In the genomic region with DNA sequence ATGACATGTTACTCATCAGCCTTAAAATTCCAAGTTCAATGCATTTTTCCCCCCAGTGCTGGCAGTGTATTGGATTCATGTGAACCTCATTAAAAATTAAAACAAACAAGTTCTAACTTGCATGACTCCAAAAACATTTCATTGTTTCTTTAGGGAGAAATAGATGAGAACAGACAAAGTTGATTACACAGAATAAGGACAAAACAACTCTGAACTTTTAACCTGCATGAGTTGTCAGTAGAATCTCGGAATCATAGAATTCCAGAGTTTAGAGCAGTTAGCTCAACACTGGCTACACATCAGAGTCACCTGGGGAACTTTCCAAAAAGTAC, we compare ENCODE assay signal across 15 cellular contexts.
DNase-seq lines count a peak whose midpoint lies in the region; ATAC-seq, FAIRE-seq and TF ChIP-seq lines count a peak whose summit lies in the region.
"Had no signal": no experiment of that assay in that cellular context is flagged by ENCODE, and none has a peak within 500 bp of the region (broad histone marks: within the 10 kb centered on the region; RNA-seq: fewer than 3 reads in every experiment).

No MANE protein-coding gene starts in this region.

- H3K9me3 ChIP-seq in astrocyte (ENCODE audit: insufficient read depth, low read depth, low read length) = no peaks in the 10 kb centered on the region

- H3K27ac Mint-ChIP-seq in astrocyte (ENCODE audit: unreplicated experiment) = no peak overlapping the region
- H3K27ac Mint-ChIP-seq in T-helper 2 cell treated with Interferon-gamma antibody and Interleukin-4, amounts not matched to agents 5 μg/mL and 100 μg/mL, for 36 hours = no peak overlapping the region
- H3K27ac Mint-ChIP-seq: natural killer cell treated with Interleukin-12 subunit alpha and Interleukin-12 subunit beta and Interleukin-15 and Interleukin-18, amount 100 ng/mL, for 72 hours; stimulated activated naive CD8-positive, alpha-beta T cell treated with anti-CD3 and anti-CD28 coated beads, Interleukin-15, amount 100 ng/mL, for 72 hours had no signal

- H3K4me3 Mint-ChIP-seq in astrocyte (ENCODE audit: unreplicated experiment) = no peak overlapping the region
- H3K4me3 Mint-ChIP-seq in T-helper 2 cell treated with Interferon-gamma antibody and Interleukin-4, amounts not matched to agents 5 μg/mL and 100 μg/mL, for 36 hours = no peak overlapping the region
- H3K4me3 Mint-ChIP-seq: natural killer cell treated with Interleukin-12 subunit alpha and Interleukin-12 subunit beta and Interleukin-15 and Interleukin-18, amount 100 ng/mL, for 72 hours; stimulated activated naive CD8-positive, alpha-beta T cell treated with anti-CD3 and anti-CD28 coated beads, Interleukin-15, amount 100 ng/mL, for 72 hours had no signal

- peak overlapping the region; percentile 15 for H3K27ac ChIP-seq in astrocyte (ENCODE audit: low read depth, low read length)
- H3K27ac ChIP-seq in skin epidermis = peak overlapping the region in 11 of 21 experiments; percentile 1 to 71 (median 52)

- H3K27me3 ChIP-seq in astrocyte (ENCODE audit: insufficient read depth, low read length) = no peaks in the 10 kb centered on the region

- no peaks in the 10 kb centered on the region for H3K36me3 ChIP-seq in astrocyte (ENCODE audit: insufficient read depth, low read length)

- no peak overlapping the region for H2AFZ ChIP-seq in astrocyte (ENCODE audit: low read depth, low read length)

- no peaks in the 10 kb centered on the region for H3K79me2 ChIP-seq in astrocyte (ENCODE audit: insufficient read depth, low read length)

- FAIRE-seq in astrocyte (lab: Jason Lieb, UNC) = peak; percentile 77

- no peak for TF ChIP-seq CTCF in astrocyte (IDR thresholded peaks at IDR 0.05; ENCODE audit: insufficient read depth, low read depth, low read length)

- DNase-seq in GM03348 (ENCODE audit: low spot score) = peak; percentile 63
- DNase-seq in astrocyte (ENCODE audit: low read depth) = peak; percentile 51
- DNase-seq in fibroblast of peridontal ligament (ENCODE audit: extremely low read depth) = peak; percentile 97
- no peak for DNase-seq in T-helper 2 cell treated with Interferon-gamma antibody and Interleukin-4, amounts not matched to agents 5 μg/mL and 100 μg/mL, for 36 hours (ENCODE audit: low spot score)
- DNase-seq in activated CD8-positive, alpha-beta memory T cell treated with anti-CD3 and anti-CD28 coated beads for 24 hours = no peak
- DNase-seq in SIG-M5 treated with dmso at 0.1 percent for 504 hours (lab: John Stamatoyannopoulos, UW; ENCODE audit: unreplicated experiment) = no peak
- DNase-seq: activated CD4-positive, CD25-positive, alpha-beta regulatory T cell treated with anti-CD3 and anti-CD28 coated beads, Interleukin-2, amount 50 U/mL, for 72 hours; COR-L47; hypothalamus; NCI-H1417 treated with DMSO at 0.1 percent for 48 hours; stimulated activated naive CD8-positive, alpha-beta T cell treated with anti-CD3 and anti-CD28 coated beads, Interleukin-15, amount 100 ng/mL, for 72 hours; T-helper 1 cell had no signal

- H3K9ac ChIP-seq in astrocyte (ENCODE audit: low read length) = no peak overlapping the region

- peaks cover 18% of the 10 kb centered on the region for H3K4me1 Mint-ChIP-seq in astrocyte (ENCODE audit: low read depth, unreplicated experiment)
- no peaks in the 10 kb centered on the region for H3K4me1 Mint-ChIP-seq in T-helper 2 cell treated with Interferon-gamma antibody and Interleukin-4, amounts not matched to agents 5 μg/mL and 100 μg/mL, for 36 hours (ENCODE audit: low read depth)
- H3K4me1 Mint-ChIP-seq: stimulated activated naive CD8-positive, alpha-beta T cell treated with anti-CD3 and anti-CD28 coated beads, Interleukin-15, amount 100 ng/mL, for 72 hours had no signal

- H3K27me3 Mint-ChIP-seq in astrocyte (ENCODE audit: low read depth, unreplicated experiment) = no peaks in the 10 kb centered on the region
- H3K27me3 Mint-ChIP-seq in T-helper 2 cell treated with Interferon-gamma antibody and Interleukin-4, amounts not matched to agents 5 μg/mL and 100 μg/mL, for 36 hours (ENCODE audit: low read depth) = peaks cover 4% of the 10 kb centered on the region
- H3K27me3 Mint-ChIP-seq: stimulated activated naive CD8-positive, alpha-beta T cell treated with anti-CD3 and anti-CD28 coated beads, Interleukin-15, amount 100 ng/mL, for 72 hours had no signal

- no peaks in the 10 kb centered on the region for H3K36me3 Mint-ChIP-seq in astrocyte (ENCODE audit: low read depth, unreplicated experiment)
- H3K36me3 Mint-ChIP-seq in T-helper 2 cell treated with Interferon-gamma antibody and Interleukin-4, amounts not matched to agents 5 μg/mL and 100 μg/mL, for 36 hours (ENCODE audit: low read depth) = no peaks in the 10 kb centered on the region
- H3K36me3 Mint-ChIP-seq: natural killer cell treated with Interleukin-12 subunit alpha and Interleukin-12 subunit beta and Interleukin-15 and Interleukin-18, amount 100 ng/mL, for 72 hours had no signal

- no peak for ATAC-seq in GM19023 (IDR thresholded peaks at IDR 0.05; ENCODE audit: unreplicated experiment)
- ATAC-seq: natural killer cell treated with Interleukin-12 subunit alpha and Interleukin-12 subunit beta and Interleukin-15 and Interleukin-18, amount 100 ng/mL, for 72 hours; stimulated activated naive CD8-positive, alpha-beta T cell treated with anti-CD3 and anti-CD28 coated beads, Interleukin-15, amount 100 ng/mL, for 72 hours had no signal

- H4K20me1 ChIP-seq in astrocyte (ENCODE audit: insufficient read depth, low read length) = no peaks in the 10 kb centered on the region

- H3K4me2 ChIP-seq in astrocyte (ENCODE audit: low read length) = no peak overlapping the region

- H3K4me3 ChIP-seq in astrocyte (ENCODE audit: insufficient read depth, low read depth, low read length) (no peak overlapping the region), skin epidermis (no peak overlapping the region)

- peaks cover 3% of the 10 kb centered on the region for H3K9me3 Mint-ChIP-seq in astrocyte (ENCODE audit: unreplicated experiment)
- H3K9me3 Mint-ChIP-seq in T-helper 2 cell treated with Interferon-gamma antibody and Interleukin-4, amounts not matched to agents 5 μg/mL and 100 μg/mL, for 36 hours = no peaks in the 10 kb centered on the region
- H3K9me3 Mint-ChIP-seq: natural killer cell treated with Interleukin-12 subunit alpha and Interleukin-12 subunit beta and Interleukin-15 and Interleukin-18, amount 100 ng/mL, for 72 hours; stimulated activated naive CD8-positive, alpha-beta T cell treated with anti-CD3 and anti-CD28 coated beads, Interleukin-15, amount 100 ng/mL, for 72 hours had no signal

- H3K4me1 ChIP-seq in astrocyte (ENCODE audit: insufficient read depth, low read length) = peaks cover 3% of the 10 kb centered on the region

Comparison
In these comparisons a context has a peak if more than half of its experiments do, and no peak if none do; other contexts are left out.
1. DNase-seq: peak in GM03348 (single experiment), astrocyte (single experiment) and fibroblast of peridontal ligament (single experiment); none in T-helper 2 cell treated with Interferon-gamma antibody and Interleukin-4, amounts not matched to agents 5 μg/mL and 100 μg/mL, for 36 hours (single experiment), activated CD8-positive, alpha-beta memory T cell treated with anti-CD3 and anti-CD28 coated beads for 24 hours (single experiment) and SIG-M5 treated with dmso at 0.1 percent for 504 hours (single experiment).